Comparison of ENCODE assay signal across 21 cellular contexts in genomic region chr7:44076101-44076895, GRCh38. TPM values are rescaled to one million over a fixed set of nuclear protein-coding genes. Genes with fewer than 3 reads are reported as not detected.
DNase-seq lines count a peak whose midpoint lies in the region; ATAC-seq and TF ChIP-seq lines count a peak whose summit lies in the region.
"Had no signal": no experiment of that assay in that cellular context is flagged by ENCODE, and none has a peak within 500 bp of the region (broad histone marks: within the 10 kb centered on the region; RNA-seq: fewer than 3 reads in every experiment).

No MANE protein-coding gene starts in this region.

- H3K4me3 Mint-ChIP-seq in activated CD8-positive, alpha-beta T cell treated with anti-CD3 and anti-CD28 coated beads, Interleukin-2, amount 10 ng/mL, durations not matched to agents 7 days and 5 days = no peak overlapping the region
- no peak overlapping the region for H3K4me3 Mint-ChIP-seq in stimulated activated effector memory CD8-positive, alpha-beta T cell treated with anti-CD3 and anti-CD28 coated beads, Interleukin-12 subunit alpha, Interleukin-12 subunit beta, amount 100 ng/mL, for 72 hours
- H3K4me3 Mint-ChIP-seq in CD4-positive, alpha-beta memory T cell = no peak overlapping the region
- H3K4me3 Mint-ChIP-seq: activated T-cell treated with anti-CD3 and anti-CD28 coated beads, Interleukin-2, amount 50 U/mL, for 72 hours; dendritic cell treated with granulocyte-macrophage colony-stimulating factor and Interleukin-4, amounts not matched to agents 40 ng/mL and 50 ng/mL, for 4 days had no signal

- H3K9me3 ChIP-seq in right lobe of liver = no peaks in the 10 kb centered on the region
- H3K9me3 ChIP-seq in CD4-positive, alpha-beta memory T cell (ENCODE audit: control insufficient read depth in 1 of 2, low read length in 2 of 2) = no peaks in the 10 kb centered on the region
- H3K9me3 ChIP-seq: breast epithelium had no signal

- CTCF ChIA-PET in activated CD8-positive, alpha-beta T cell treated with anti-CD3 and anti-CD28 coated beads, Interleukin-2, amount 10 ng/mL, durations not matched to agents 7 days and 5 days (lab: Charles Lee) = no interaction called here
- CTCF ChIA-PET in CD4-positive, alpha-beta memory T cell (lab: Charles Lee; ENCODE audit: partially characterized antibody) = interaction anchor here (0.7 kb wide), 1 partner anchor 764 kb away, joined by 3 read pairs; no protein-coding TSS in a partner anchor

- intact Hi-C loops in right lobe of liver (cut with DNase I) = no loop called here
- intact Hi-C loops in CD4-positive, alpha-beta memory T cell (cut with micrococcal nuclease) = no loop called here

- peak; percentile 14 for DNase-seq in activated T-cell treated with anti-CD3 and anti-CD28 coated beads, Interleukin-2, amount 50 U/mL, for 1 hour
- no peak for DNase-seq in activated T-cell treated with anti-CD3 and anti-CD28 coated beads, Interleukin-2, amount 50 U/mL, for 48 hours
- no peak for DNase-seq in activated CD8-positive, alpha-beta T cell treated with anti-CD3 and anti-CD28 coated beads, Interleukin-2, amount 10 ng/mL, durations not matched to agents 7 days and 5 days
- DNase-seq in right lobe of liver = peak; percentile 90 to 94 (median 92)
- no peak for DNase-seq in stimulated activated effector memory CD8-positive, alpha-beta T cell treated with anti-CD3 and anti-CD28 coated beads, Interleukin-12 subunit alpha, Interleukin-12 subunit beta, amount 100 ng/mL, for 72 hours (ENCODE audit: low spot score in 2 of 2)
- no peak for DNase-seq in pons (ENCODE audit: low spot score)
- DNase-seq in CD4-positive, alpha-beta memory T cell = no peak
- DNase-seq: activated CD4-positive, alpha-beta T cell treated with anti-CD3 and anti-CD28 coated beads, Interleukin-2, amount 50 U/mL, for 4 hours; activated T-cell treated with anti-CD3 and anti-CD28 coated beads, Interleukin-2, amount 50 U/mL, for 72 hours; GDM1; NCI-H1417; NCI-H2171; NCI-H69; occipital lobe; stimulated activated CD4-positive, alpha-beta T cell treated with anti-CD3 and anti-CD28 coated beads, Interleukin-2, amount 100 ng/mL, for 48 hours had no signal

- TF ChIP-seq POLR2A in right lobe of liver (IDR thresholded peaks at IDR 0.05) = no peak

- POLR2A ChIA-PET in activated CD8-positive, alpha-beta T cell treated with anti-CD3 and anti-CD28 coated beads, Interleukin-2, amount 10 ng/mL, durations not matched to agents 7 days and 5 days (lab: Charles Lee) = interaction anchor here (1.9 kb wide), 1 partner anchor 21 kb away, joined by 6 read pairs; no protein-coding TSS in a partner anchor
- POLR2A ChIA-PET in CD4-positive, alpha-beta memory T cell (lab: Charles Lee; ENCODE audit: partially characterized antibody) = interaction anchor here (0.8 to 1.5 kb wide), 2 partner anchors 10 to 31 kb away, joined by 3 to 7 read pairs; partner anchors contain the start of gene PGAM2

- 55% methylated on average over 10 of the region's 20 CpGs for WGBS in right lobe of liver (ENCODE audit: insufficient coverage, low coverage, low lambda C conversion rate, missing lambda C conversion rate)

- H3K4me1 Mint-ChIP-seq in activated CD8-positive, alpha-beta T cell treated with anti-CD3 and anti-CD28 coated beads, Interleukin-2, amount 10 ng/mL, durations not matched to agents 7 days and 5 days (ENCODE audit: low read depth) = peaks cover 69% of the 10 kb centered on the region
- peaks cover 54% of the 10 kb centered on the region for H3K4me1 Mint-ChIP-seq in stimulated activated effector memory CD8-positive, alpha-beta T cell treated with anti-CD3 and anti-CD28 coated beads, Interleukin-12 subunit alpha, Interleukin-12 subunit beta, amount 100 ng/mL, for 72 hours
- H3K4me1 Mint-ChIP-seq in CD4-positive, alpha-beta memory T cell = peaks cover 10 to 28% (median 19%) of the 10 kb centered on the region in 4 donors

- H3K27ac ChIP-seq in right lobe of liver = peak overlapping the region in 2 of 3 donors; percentile 68 to 74
- no peak overlapping the region for H3K27ac ChIP-seq in CD4-positive, alpha-beta memory T cell (ENCODE audit: low read depth, low read length)
- H3K27ac ChIP-seq: breast epithelium had no signal

- TF ChIP-seq CTCF in right lobe of liver (IDR thresholded peaks at IDR 0.05) = no peak

- H3K9me3 Mint-ChIP-seq in activated CD8-positive, alpha-beta T cell treated with anti-CD3 and anti-CD28 coated beads, Interleukin-2, amount 10 ng/mL, durations not matched to agents 7 days and 5 days (ENCODE audit: insufficient read depth) = no peaks in the 10 kb centered on the region
- no peaks in the 10 kb centered on the region for H3K9me3 Mint-ChIP-seq in stimulated activated effector memory CD8-positive, alpha-beta T cell treated with anti-CD3 and anti-CD28 coated beads, Interleukin-12 subunit alpha, Interleukin-12 subunit beta, amount 100 ng/mL, for 72 hours
- H3K9me3 Mint-ChIP-seq in CD4-positive, alpha-beta memory T cell = peaks cover 0 to under 1% (median 0%) of the 10 kb centered on the region in 8 donors
- H3K9me3 Mint-ChIP-seq: activated T-cell treated with anti-CD3 and anti-CD28 coated beads, Interleukin-2, amount 50 U/mL, for 72 hours; dendritic cell treated with granulocyte-macrophage colony-stimulating factor and Interleukin-4, amounts not matched to agents 40 ng/mL and 50 ng/mL, for 4 days had no signal

- H3K4me3 ChIP-seq in right lobe of liver = no peak overlapping the region
- no peak overlapping the region for H3K4me3 ChIP-seq in CD4-positive, alpha-beta memory T cell (ENCODE audit: low read length in 2 of 2)
- H3K4me3 ChIP-seq: breast epithelium had no signal

- no peaks in the 10 kb centered on the region for H3K27me3 Mint-ChIP-seq in activated CD8-positive, alpha-beta T cell treated with anti-CD3 and anti-CD28 coated beads, Interleukin-2, amount 10 ng/mL, durations not matched to agents 7 days and 5 days (ENCODE audit: low read depth)
- H3K27me3 Mint-ChIP-seq in CD4-positive, alpha-beta memory T cell = no peaks in the 10 kb centered on the region
- H3K27me3 Mint-ChIP-seq: dendritic cell treated with granulocyte-macrophage colony-stimulating factor and Interleukin-4, amounts not matched to agents 40 ng/mL and 50 ng/mL, for 4 days had no signal

- H3K36me3 ChIP-seq in right lobe of liver = peaks cover 0 to 33% (median 4%) of the 10 kb centered on the region in 4 donors
- peaks cover 55% of the 10 kb centered on the region for H3K36me3 ChIP-seq in CD4-positive, alpha-beta memory T cell (ENCODE audit: insufficient read depth, low read length)
- H3K36me3 ChIP-seq: breast epithelium had no signal

- peak overlapping the region; percentile 39 for H3K27ac Mint-ChIP-seq in activated CD8-positive, alpha-beta T cell treated with anti-CD3 and anti-CD28 coated beads, Interleukin-2, amount 10 ng/mL, durations not matched to agents 7 days and 5 days
- H3K27ac Mint-ChIP-seq in stimulated activated effector memory CD8-positive, alpha-beta T cell treated with anti-CD3 and anti-CD28 coated beads, Interleukin-12 subunit alpha, Interleukin-12 subunit beta, amount 100 ng/mL, for 72 hours = peak overlapping the region; percentile 84
- peak overlapping the region in 1 of 7 donors; percentile 24 for H3K27ac Mint-ChIP-seq in CD4-positive, alpha-beta memory T cell

- H3K27me3 ChIP-seq in right lobe of liver = no peaks in the 10 kb centered on the region
- H3K27me3 ChIP-seq in CD4-positive, alpha-beta memory T cell (ENCODE audit: insufficient read depth, low read length) = no peaks in the 10 kb centered on the region
- H3K27me3 ChIP-seq: breast epithelium had no signal

- H3K36me3 Mint-ChIP-seq in activated CD8-positive, alpha-beta T cell treated with anti-CD3 and anti-CD28 coated beads, Interleukin-2, amount 10 ng/mL, durations not matched to agents 7 days and 5 days (ENCODE audit: low read depth) = peaks cover 66% of the 10 kb centered on the region
- H3K36me3 Mint-ChIP-seq in stimulated activated effector memory CD8-positive, alpha-beta T cell treated with anti-CD3 and anti-CD28 coated beads, Interleukin-12 subunit alpha, Interleukin-12 subunit beta, amount 100 ng/mL, for 72 hours = peaks cover 85% of the 10 kb centered on the region
- H3K36me3 Mint-ChIP-seq in CD4-positive, alpha-beta memory T cell = peaks cover 23 to 65% of the 10 kb centered on the region in 2 donors

- H3K4me1 ChIP-seq in right lobe of liver = peaks cover 0 to 46% (median 19%) of the 10 kb centered on the region in 4 donors
- peaks cover 19% of the 10 kb centered on the region for H3K4me1 ChIP-seq in CD4-positive, alpha-beta memory T cell (ENCODE audit: insufficient read depth, low read length)

- ATAC-seq in activated CD8-positive, alpha-beta T cell treated with anti-CD3 and anti-CD28 coated beads, Interleukin-2, amount 10 ng/mL, durations not matched to agents 7 days and 5 days = no peak
- peak; percentile 75 to 83 (median 81) for ATAC-seq in right lobe of liver
- no peak for ATAC-seq in stimulated activated effector memory CD8-positive, alpha-beta T cell treated with anti-CD3 and anti-CD28 coated beads, Interleukin-12 subunit alpha, Interleukin-12 subunit beta, amount 100 ng/mL, for 72 hours
- ATAC-seq in GM18909 (IDR thresholded peaks at IDR 0.05; ENCODE audit: poor library complexity, unreplicated experiment) = no peak
- ATAC-seq: activated T-cell treated with anti-CD3 and anti-CD28 coated beads, Interleukin-2, amount 50 U/mL, for 72 hours; left colon had no signal

RNA-seq across cellular contexts. Expression of gene POLM, which starts 6.0 kb away (rescaled TPM):
- 10 to 100 TPM; 37.3 to 37.9 TPM for total RNA-seq in activated CD8-positive, alpha-beta T cell treated with anti-CD3 and anti-CD28 coated beads, Interleukin-2, amount 10 ng/mL, durations not matched to agents 7 days and 5 days
- total RNA-seq in right lobe of liver = 10 to 100 TPM in 5 of 6 experiments, 1 to 10 TPM in 1; 8.7 to 22.9 (median 14.6) TPM
- 10 to 100 TPM; 64.8 to 67.2 TPM for total RNA-seq in CD4-positive, alpha-beta memory T cell
- 10 to 100 TPM in 1 of 2 donors, 1 to 10 TPM in 1; 8.0 to 18.2 TPM for polyA plus RNA-seq in CD4-positive, alpha-beta memory T cell

RNA-seq across cellular contexts. Expression of gene PGAM2, which starts 10.9 kb away (rescaled TPM):
- under 1 TPM; 0.34 to 0.68 TPM for total RNA-seq in activated CD8-positive, alpha-beta T cell treated with anti-CD3 and anti-CD28 coated beads, Interleukin-2, amount 10 ng/mL, durations not matched to agents 7 days and 5 days
- total RNA-seq in right lobe of liver = under 1 TPM in 3 of 6 experiments, not detected in 3; 0.31 to 0.56 (median 0.46) TPM
- total RNA-seq in CD4-positive, alpha-beta memory T cell = 1 to 10 TPM; 1.1 to 1.5 TPM
- polyA plus RNA-seq in CD4-positive, alpha-beta memory T cell = not detected
- total RNA-seq: endothelial cell of umbilical vein had no signal

RNA-seq across cellular contexts. Expression of gene AEBP1, which starts 27.8 kb away (rescaled TPM):
- 10 to 100 TPM; 13.0 to 15.7 TPM for total RNA-seq in activated CD8-positive, alpha-beta T cell treated with anti-CD3 and anti-CD28 coated beads, Interleukin-2, amount 10 ng/mL, durations not matched to agents 7 days and 5 days
- total RNA-seq in right lobe of liver = 10 to 100 TPM in 4 of 6 experiments, 1 to 10 TPM in 2; 7.8 to 37.8 (median 14.3) TPM
- total RNA-seq in CD4-positive, alpha-beta memory T cell = 1 to 10 TPM; 7.8 TPM
- polyA plus RNA-seq in CD4-positive, alpha-beta memory T cell = 1 to 10 TPM in 1 of 2 donors, under 1 TPM in 1; 0.20 to 2.3 TPM
- total RNA-seq: M059J had no signal

RNA-seq across cellular contexts. Expression of gene DBNL, which starts 31.8 kb away (rescaled TPM):
- 100 to 1,000 TPM; 165 to 166 TPM for total RNA-seq in activated CD8-positive, alpha-beta T cell treated with anti-CD3 and anti-CD28 coated beads, Interleukin-2, amount 10 ng/mL, durations not matched to agents 7 days and 5 days
- 10 to 100 TPM; 30.7 to 48.1 (median 36.9) TPM for total RNA-seq in right lobe of liver
- total RNA-seq in CD4-positive, alpha-beta memory T cell = 100 to 1,000 TPM; 157 to 166 TPM
- 100 to 1,000 TPM; 177 to 250 TPM for polyA plus RNA-seq in CD4-positive, alpha-beta memory T cell

RNA-seq across cellular contexts. Expression of gene POLD2, which starts 47.0 kb away (rescaled TPM):
- 100 to 1,000 TPM; 134 to 135 TPM for total RNA-seq in activated CD8-positive, alpha-beta T cell treated with anti-CD3 and anti-CD28 coated beads, Interleukin-2, amount 10 ng/mL, durations not matched to agents 7 days and 5 days
- total RNA-seq in right lobe of liver = 10 to 100 TPM; 36.4 to 73.4 (median 57.3) TPM
- total RNA-seq in CD4-positive, alpha-beta memory T cell = 10 to 100 TPM; 48.7 to 61.0 TPM
- polyA plus RNA-seq in CD4-positive, alpha-beta memory T cell = 10 to 100 TPM; 89.4 to 94.4 TPM

Comparison
In these comparisons a context has a peak if more than half of its experiments do, and no peak if none do; other contexts are left out.
1. DNase-seq: peak in activated T-cell treated with anti-CD3 and anti-CD28 coated beads, Interleukin-2, amount 50 U/mL, for 1 hour (single experiment) and right lobe of liver (3 of 3); none in activated T-cell treated with anti-CD3 and anti-CD28 coated beads, Interleukin-2, amount 50 U/mL, for 48 hours (0 of 2), activated CD8-positive, alpha-beta T cell treated with anti-CD3 and anti-CD28 coated beads, Interleukin-2, amount 10 ng/mL, durations not matched to agents 7 days and 5 days (single experiment), stimulated activated effector memory CD8-positive, alpha-beta T cell treated with anti-CD3 and anti-CD28 coated beads, Interleukin-12 subunit alpha, Interleukin-12 subunit beta, amount 100 ng/mL, for 72 hours (0 of 2), pons (single experiment) and CD4-positive, alpha-beta memory T cell (0 of 5).
2. ATAC-seq: peak in right lobe of liver (4 of 4); none in activated CD8-positive, alpha-beta T cell treated with anti-CD3 and anti-CD28 coated beads, Interleukin-2, amount 10 ng/mL, durations not matched to agents 7 days and 5 days (single experiment), stimulated activated effector memory CD8-positive, alpha-beta T cell treated with anti-CD3 and anti-CD28 coated beads, Interleukin-12 subunit alpha, Interleukin-12 subunit beta, amount 100 ng/mL, for 72 hours (single experiment) and GM18909 (single experiment).